In genomic region chr22:24315367-24315781, GRCh38 we compare ENCODE assay signal across 18 cellular contexts. TPM values are rescaled to one million over a fixed set of nuclear protein-coding genes. Genes with fewer than 3 reads are reported as not detected.
DNase-seq lines count a peak whose midpoint lies in the region; ATAC-seq and TF ChIP-seq lines count a peak whose summit lies in the region.
"Had no signal": no experiment of that assay in that cellular context is flagged by ENCODE, and none has a peak within 500 bp of the region (broad histone marks: within the 10 kb centered on the region; RNA-seq: fewer than 3 reads in every experiment).

No MANE protein-coding gene starts in this region.

- TF ChIP-seq CTCF in CD4-positive, alpha-beta T cell (IDR thresholded peaks at IDR 0.05) = no peak
- TF ChIP-seq CTCF in HFF-Myc (IDR thresholded peaks at IDR 0.05; ENCODE audit: low read depth, low read length, missing control alignments) (no peak), psoas muscle (IDR thresholded peaks at IDR 0.05) (no peak)

- peaks cover 57% of the 10 kb centered on the region for H3K36me3 Mint-ChIP-seq in CD4-positive, alpha-beta T cell (ENCODE audit: low read depth)

- CTCF ChIA-PET in CD4-positive, alpha-beta T cell (lab: Charles Lee) = no interaction called here

- H3K27me3 Mint-ChIP-seq in CD4-positive, alpha-beta T cell = no peaks in the 10 kb centered on the region
- H3K27me3 Mint-ChIP-seq: activated CD4-positive, alpha-beta memory T cell treated with anti-CD3 and anti-CD28 coated beads for 36 hours; central memory CD8-positive, alpha-beta T cell; naive thymus-derived CD4-positive, alpha-beta T cell had no signal

- H3K27ac Mint-ChIP-seq in CD4-positive, alpha-beta T cell = peak overlapping the region; percentile 24
- H3K27ac Mint-ChIP-seq: activated CD4-positive, alpha-beta memory T cell treated with anti-CD3 and anti-CD28 coated beads for 36 hours; activated T-cell treated with anti-CD3 and anti-CD28 coated beads, Interleukin-2, amount 50 U/mL, for 72 hours; endodermal cell had no signal

- H3K27me3 ChIP-seq in CD4-positive, alpha-beta T cell (ENCODE audit: control insufficient read depth, insufficient read depth, low read length) = no peaks in the 10 kb centered on the region
- H3K27me3 ChIP-seq in adipocyte (replicated peaks; ENCODE audit: control insufficient read depth, insufficient read depth, low read length) (no peaks in the 10 kb centered on the region), psoas muscle (ENCODE audit: insufficient read depth in 3 of 3, low read length in 2 of 3) (no peaks in the 10 kb centered on the region)

- H3K4me1 ChIP-seq in adipocyte (ENCODE audit: control insufficient read depth, insufficient read depth, low read length) (no peaks in the 10 kb centered on the region), psoas muscle (no peaks in the 10 kb centered on the region)

- H3K9ac ChIP-seq in adipocyte (ENCODE audit: low read length) = peak overlapping the region; percentile 25

- POLR2A ChIA-PET in CD4-positive, alpha-beta T cell (lab: Charles Lee) = no interaction called here

- H3K4me3 ChIP-seq in HFF-Myc (replicated peaks; ENCODE audit: low read depth, low read length) (no peak overlapping the region), adipocyte (ENCODE audit: low read length) (no peak overlapping the region), psoas muscle (no peak overlapping the region)
- H3K4me3 ChIP-seq: lower lobe of right lung, thoracic aorta had no signal

- ATAC-seq in CD4-positive, alpha-beta T cell (ENCODE audit: poor library complexity) = no peak
- ATAC-seq in HG02840 (IDR thresholded peaks at IDR 0.05; ENCODE audit: low FRiP score, unreplicated experiment) (no peak), psoas muscle (no peak)
- ATAC-seq: activated T-cell treated with anti-CD3 and anti-CD28 coated beads, Interleukin-2, amount 50 U/mL, for 72 hours; lower lobe of right lung; naive thymus-derived CD4-positive, alpha-beta T cell had no signal

- H3K9me3 Mint-ChIP-seq in CD4-positive, alpha-beta T cell = no peaks in the 10 kb centered on the region
- H3K9me3 Mint-ChIP-seq: activated CD4-positive, alpha-beta memory T cell treated with anti-CD3 and anti-CD28 coated beads for 36 hours; activated T-cell treated with anti-CD3 and anti-CD28 coated beads, Interleukin-2, amount 50 U/mL, for 72 hours; central memory CD8-positive, alpha-beta T cell; naive thymus-derived CD4-positive, alpha-beta T cell had no signal

- no peak overlapping the region for H3K4me3 Mint-ChIP-seq in CD4-positive, alpha-beta T cell
- H3K4me3 Mint-ChIP-seq: activated CD4-positive, alpha-beta memory T cell treated with anti-CD3 and anti-CD28 coated beads for 36 hours; activated T-cell treated with anti-CD3 and anti-CD28 coated beads, Interleukin-2, amount 50 U/mL, for 72 hours; central memory CD8-positive, alpha-beta T cell; endodermal cell; H9; naive thymus-derived CD4-positive, alpha-beta T cell had no signal

- 69 to 87% (median 84%) methylated on average over 1 of the region's 1 CpG for WGBS in psoas muscle, 3 donors

- H3K36me3 ChIP-seq in adipocyte (ENCODE audit: control insufficient read depth, insufficient read depth, low read length, severe bottlenecking) = peaks cover 45% of the 10 kb centered on the region
- peaks cover 0 to 38% of the 10 kb centered on the region in 2 donors for H3K36me3 ChIP-seq in psoas muscle (ENCODE audit: insufficient read depth in 1 of 2, low read depth in 1 of 2)

- H3K9me3 ChIP-seq in CD4-positive, alpha-beta T cell (ENCODE audit: control insufficient read depth, low read length) = no peaks in the 10 kb centered on the region
- H3K9me3 ChIP-seq in adipocyte (ENCODE audit: control insufficient read depth, low read length) (no peaks in the 10 kb centered on the region), psoas muscle (no peaks in the 10 kb centered on the region)
- H3K9me3 ChIP-seq: lower lobe of right lung, thoracic aorta had no signal

- intact Hi-C loops in CD4-positive, alpha-beta T cell (cut with DNase I, micrococcal nuclease) = no loop called here
- intact Hi-C loops in psoas muscle (cut with DNase I) = no loop called here

- H3K27ac ChIP-seq in CD4-positive, alpha-beta T cell (ENCODE audit: low read depth, low read length) = no peak overlapping the region
- H3K27ac ChIP-seq in psoas muscle = no peak overlapping the region
- H3K27ac ChIP-seq: lower lobe of right lung, thoracic aorta had no signal

- H3K4me1 Mint-ChIP-seq in CD4-positive, alpha-beta T cell (ENCODE audit: low read depth) = peaks cover 11% of the 10 kb centered on the region
- H3K4me1 Mint-ChIP-seq: endodermal cell had no signal

- no peak for DNase-seq in CD4-positive, alpha-beta T cell
- DNase-seq in HFF-Myc (ENCODE audit: extremely low read depth, low read depth) = peak; percentile 70
- no peak for DNase-seq in adipocyte (ENCODE audit: low read depth)
- DNase-seq in iris pigment epithelial cell (ENCODE audit: low read depth) = peak; percentile 92
- DNase-seq in psoas muscle = no peak
- DNase-seq in activated CD8-positive, alpha-beta memory T cell treated with anti-CD3 and anti-CD28 coated beads for 24 hours = no peak
- DNase-seq in C1 segment of cervical spinal cord (lab: John Stamatoyannopoulos, UW) = no peak
- DNase-seq: activated CD4-positive, alpha-beta memory T cell treated with anti-CD3 and anti-CD28 coated beads for 36 hours; activated T-cell treated with anti-CD3 and anti-CD28 coated beads, Interleukin-2, amount 50 U/mL, for 72 hours; DMS 273 treated with DMSO at 0.1 percent for 48 hours; endodermal cell; H9; lower lobe of right lung; naive thymus-derived CD4-positive, alpha-beta T cell; NCI-H2227 treated with DMSO at 0.1 percent for 48 hours had no signal

RNA-seq across cellular contexts. Expression of gene SPECC1L, which starts 44.7 kb away (rescaled TPM):
- 10 to 100 TPM; 27.5 to 31.8 TPM for total RNA-seq in CD4-positive, alpha-beta T cell
- 10 to 100 TPM; 23.6 to 29.9 (median 28.5) TPM for total RNA-seq in psoas muscle
- polyA plus RNA-seq in psoas muscle = 10 to 100 TPM in 1 of 3 donors, 1 to 10 TPM in 2; 6.8 to 17.6 (median 7.8) TPM

Comparison
In these comparisons a context has a peak if more than half of its experiments do, and no peak if none do; other contexts are left out.
1. DNase-seq: peak in HFF-Myc (single experiment) and iris pigment epithelial cell (single experiment); none in CD4-positive, alpha-beta T cell (0 of 10), adipocyte (single experiment), psoas muscle (0 of 2), activated CD8-positive, alpha-beta memory T cell treated with anti-CD3 and anti-CD28 coated beads for 24 hours (single experiment) and C1 segment of cervical spinal cord (0 of 14).